Comparison of ENCODE assay signal across 9 cellular contexts in genomic region chr9:137445275-137445807, GRCh38. TPM values are rescaled to one million over a fixed set of nuclear protein-coding genes. Genes with fewer than 3 reads are reported as not detected.
DNase-seq lines count a peak whose midpoint lies in the region; ATAC-seq and TF ChIP-seq lines count a peak whose summit lies in the region.
"Had no signal": no experiment of that assay in that cellular context is flagged by ENCODE, and none has a peak within 500 bp of the region (broad histone marks: within the 10 kb centered on the region; RNA-seq: fewer than 3 reads in every experiment).

No MANE protein-coding gene starts in this region.

- H3K36me3 ChIP-seq in Caco-2 (ENCODE audit: control insufficient read depth, insufficient read depth, low read length), result no peaks in the 10 kb centered on the region

- BruUV-seq in Caco-2 (replicated peaks; lab: Mats Ljungman, UMichigan), result no TSS peak

- no peak overlapping the region for H2BK12ac ChIP-seq in H9 (ENCODE audit: insufficient read length, low read depth, low read length)

- intact Hi-C loops in Caco-2 (cut with micrococcal nuclease; ENCODE audit: unreplicated experiment), result loop anchor here (1.0 to 10.0 kb wide), 4 partner anchors 17 to 159 kb away; partner anchors contain the start of genes EXD3, NOXA1 and ZMYND19

- H4K91ac ChIP-seq in H9 (ENCODE audit: insufficient read length, low read depth, low read length), result no peak overlapping the region

- CTCF ChIA-PET in Caco-2 (lab: Charles Lee), result interaction anchor here (1.3 to 2.5 kb wide), 3 partner anchors 14 to 158 kb away, joined by 3 to 26 read pairs (median 14); partner anchors contain the start of genes EXD3, NOXA1 and NSMF

- H3K4me1 ChIP-seq in Caco-2 (peaks cover 13% of the 10 kb centered on the region), H9 (ENCODE audit: insufficient read depth, low read length) (no peaks in the 10 kb centered on the region)

- H3K27me3 ChIP-seq in Caco-2 (replicated peaks; ENCODE audit: control insufficient read depth, insufficient read depth, low read length), result no peaks in the 10 kb centered on the region
- no peaks in the 10 kb centered on the region for H3K27me3 ChIP-seq in H9 (ENCODE audit: insufficient read depth, low read length)

- no peak overlapping the region for H2BK120ac ChIP-seq in H9 (ENCODE audit: low read depth, low read length, poor library complexity, severe bottlenecking)

- H3K23ac ChIP-seq in H9 (ENCODE audit: insufficient read length, low read depth, low read length), result no peak overlapping the region

- POLR2A ChIA-PET in Caco-2 (lab: Charles Lee), result no interaction called here

- H3K4me1 Mint-ChIP-seq in Caco-2 (ENCODE audit: low read depth, unreplicated experiment) (peaks cover 14% of the 10 kb centered on the region), H9 (peaks cover 7 to 12% of the 10 kb centered on the region in 2 experiments)

- ATAC-seq in GM19455 (IDR thresholded peaks at IDR 0.05; ENCODE audit: unreplicated experiment), result no peak

- peaks cover 3% of the 10 kb centered on the region for H4K20me1 ChIP-seq in H9 (ENCODE audit: control insufficient read depth, insufficient read depth, insufficient read length)

- no peaks in the 10 kb centered on the region for H3K79me1 ChIP-seq in H9 (ENCODE audit: insufficient read depth, low read depth, low read length, poor library complexity, severe bottlenecking)

- no peak overlapping the region for H4K8ac ChIP-seq in H9 (replicated peaks; ENCODE audit: insufficient read length, low read depth, low read length)

- no peak overlapping the region for H4K5ac ChIP-seq in H9 (ENCODE audit: insufficient read length, low read depth, low read length)

- H2BK5ac ChIP-seq in H9 (ENCODE audit: insufficient read length, low read length), result no peak overlapping the region

- DNase-seq in Caco-2 (peak; percentile 83 to 88), H9 (peak; percentile 76), NCI-H2107 treated with DMSO at 0.1 percent for 48 hours (lab: John Stamatoyannopoulos, UW; ENCODE audit: unreplicated experiment) (peak; percentile 82), caudate nucleus (lab: John Stamatoyannopoulos, UW) (peak in 52 of 61 donors; percentile 9 to 85 (median 50)), left kidney (ENCODE audit: low read depth, low spot score) (peak; percentile 83)
- DNase-seq in activated CD4-positive, CD25-positive, alpha-beta regulatory T cell (lab: John Stamatoyannopoulos, UW), result peak; percentile 69 to 92 (median 76)
- DNase-seq in stimulated activated CD4-positive, alpha-beta T cell treated with anti-CD3 and anti-CD28 coated beads, Interleukin-4, amount 100 ng/mL, for 4 hours, result peak; percentile 82 to 84

- H3K56ac ChIP-seq in H9 (ENCODE audit: insufficient read length, low read depth, low read length), result no peak overlapping the region

- H3K9ac ChIP-seq in H9 (ENCODE audit: extremely low read depth, insufficient read length, low read length), result no peak overlapping the region

- H3K36me3 Mint-ChIP-seq in Caco-2 (ENCODE audit: insufficient read depth, unreplicated experiment) (peaks cover 25% of the 10 kb centered on the region), H9 (ENCODE audit: insufficient read depth in 1 of 3, low read depth in 3 of 3) (peaks cover 0 to 7% (median 0%) of the 10 kb centered on the region in 3 experiments; a peak in 4 of 7 replicates)

- no peak overlapping the region for H3K4me3 ChIP-seq in Caco-2 (ENCODE audit: low read depth, low read length)

- H2BK20ac ChIP-seq in H9 (ENCODE audit: low read depth, low read length, poor library complexity, severe bottlenecking), result no peak overlapping the region

- no peak overlapping the region for H3K18ac ChIP-seq in H9 (ENCODE audit: insufficient read length, low read depth, low read length)

- no CpG with 5 or more reads among the region's 14 CpGs for WGBS in H9 (ENCODE audit: extremely low coverage, insufficient read length, low lambda C conversion rate)

- no peak overlapping the region for H3K4me2 ChIP-seq in H9 (ENCODE audit: insufficient read depth, insufficient read length, low read length)

- H2BK15ac ChIP-seq in H9 (ENCODE audit: low read depth, low read length), result no peak overlapping the region

- H3K14ac ChIP-seq in H9 (ENCODE audit: insufficient read depth, low read length), result no peak overlapping the region

- H3K27me3 Mint-ChIP-seq in Caco-2 (ENCODE audit: insufficient read depth, unreplicated experiment) (no peaks in the 10 kb centered on the region), H9 (ENCODE audit: low read depth) (peaks cover 20% of the 10 kb centered on the region)

- H3K79me2 ChIP-seq in H9 (ENCODE audit: insufficient read depth, low read length), result no peaks in the 10 kb centered on the region

- H3K9me3 Mint-ChIP-seq in Caco-2 (ENCODE audit: unreplicated experiment) (no peaks in the 10 kb centered on the region), H9 (0 out of 5 replicates have a peak, but pooled peaks cover 0 to 1% of the 10 kb centered on the region in 2 experiments)

- H3K27ac Mint-ChIP-seq in Caco-2 (ENCODE audit: unreplicated experiment) (peak overlapping the region; percentile 19), H9 (0 out of 7 replicates have a peak overlapping the region, but pooled peaks of 1 of the 3 experiments have one; percentile 8)

- H3T11ph ChIP-seq in H9 (ENCODE audit: low read length), result no peak overlapping the region

- H3K4ac ChIP-seq in H9 (ENCODE audit: low read depth, low read length), result no peak overlapping the region

- peak overlapping the region; percentile 54 for H3K4me3 Mint-ChIP-seq in Caco-2 (ENCODE audit: unreplicated experiment)
- H3K4me3 Mint-ChIP-seq in H9, result no peak overlapping the region

- H3K27ac ChIP-seq in H9 (ENCODE audit: insufficient read length, low read depth, low read length) (no peak overlapping the region), caudate nucleus (ENCODE audit: low read depth, low read length) (no peak overlapping the region)

- no peak overlapping the region for H2AFZ ChIP-seq in H9 (ENCODE audit: low read length)

- no peaks in the 10 kb centered on the region for H3K9me3 ChIP-seq in Caco-2
- H3K9me3 ChIP-seq in H9 (ENCODE audit: control insufficient read depth, low read depth, low read length), result no peaks in the 10 kb centered on the region

- no peak overlapping the region for H2AK5ac ChIP-seq in H9 (ENCODE audit: insufficient read length, low read length)

- TF ChIP-seq CTCF in Caco-2 (IDR thresholded peaks at IDR 0.05; ENCODE audit: insufficient read depth in 1 of 2, low read depth in 1 of 2, low read length in 1 of 2, severe bottlenecking in 1 of 2, unreplicated experiment in 1 of 2), result peak; percentile 85 to 91
- peak; percentile 85 for TF ChIP-seq CTCF in H9 (conservative IDR thresholded peaks at IDR 0.05)

- H3K23me2 ChIP-seq in H9 (ENCODE audit: insufficient read length, low read depth, low read length, poor library complexity, severe bottlenecking), result no peaks in the 10 kb centered on the region

RNA-seq across cellular contexts. Expression of gene ENTPD8, which starts 4.2 kb away (rescaled TPM):
- 8.5 and 8.6 TPM in 2 replicates for total RNA-seq in Caco-2 (2022)
- 0.77 and 0.90 TPM in 2 replicates for total RNA-seq in H9 (2021)
- total RNA-seq: T-helper 2 cell treated with Interferon-gamma antibody and Interleukin-4, amounts not matched to agents 100 ng/mL and 5 ng/mL, for 36 hours had no signal

RNA-seq across cellular contexts. Expression of gene NSMF, which starts 13.8 kb away (rescaled TPM):
- total RNA-seq in Caco-2 (2022) (65.5 and 67.6 TPM in 2 replicates), H9 (2021) (46.3 and 51.0 TPM in 2 replicates)

RNA-seq across cellular contexts. Expression of gene NOXA1, which starts 22.1 kb away (rescaled TPM):
- total RNA-seq in Caco-2 (2022), result 7.3 and 8.6 TPM in 2 replicates
- total RNA-seq in H9 (2021), result 1.8 and 2.0 TPM in 2 replicates

RNA-seq across cellular contexts. Expression of gene EXD3, which starts 22.4 kb away (rescaled TPM):
- total RNA-seq in Caco-2 (2022) (10.9 and 11.2 TPM in 2 replicates), H9 (2021) (13.5 and 15.3 TPM in 2 replicates)
